ENCODE assay signal across 10 cellular contexts in the genomic region with DNA sequence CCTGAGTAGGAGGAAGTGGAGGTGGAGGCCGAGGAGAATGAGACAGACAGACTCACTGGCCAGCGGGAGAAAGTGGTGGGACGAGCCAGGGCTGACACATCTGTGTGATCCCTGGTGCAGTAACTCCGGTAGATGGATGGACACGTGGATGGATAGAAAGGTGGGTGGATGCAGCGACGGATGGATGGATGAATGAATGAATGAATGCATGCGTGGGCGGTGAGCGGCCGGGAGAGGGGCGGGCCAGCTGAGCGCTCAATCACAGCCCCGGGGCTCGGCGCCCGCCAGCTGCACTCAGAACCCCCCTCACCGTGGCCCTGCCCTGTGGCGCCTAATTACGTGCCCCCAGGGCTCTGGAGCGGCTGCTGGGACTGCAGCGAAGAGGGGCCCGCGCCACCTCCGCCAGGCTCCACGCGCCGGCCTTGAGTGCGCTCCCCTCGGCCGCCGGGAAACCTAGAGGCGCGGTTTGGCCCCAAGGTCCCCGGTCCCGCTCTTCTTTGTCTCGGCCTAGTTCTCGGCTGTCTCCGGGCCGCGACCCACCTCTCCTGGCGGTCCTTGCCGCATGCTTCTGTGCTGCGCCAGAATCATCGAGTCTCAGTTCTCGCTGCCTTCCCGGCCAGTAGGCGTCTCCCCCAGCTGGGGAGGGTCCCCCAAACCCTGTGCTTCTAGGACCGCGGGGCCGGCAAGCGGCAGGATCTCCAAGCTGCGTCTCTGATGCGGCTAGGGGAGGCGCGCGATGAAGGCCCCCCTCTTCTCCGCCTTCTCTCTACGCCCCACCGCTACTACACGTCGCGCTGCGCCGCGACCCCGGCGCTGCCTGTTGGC. TPM values are rescaled to one million over a fixed set of nuclear protein-coding genes. Genes with fewer than 3 reads are reported as not detected.
DNase-seq lines count a peak whose midpoint lies in the region; ATAC-seq and TF ChIP-seq lines count a peak whose summit lies in the region.
"Had no signal": no experiment of that assay in that cellular context is flagged by ENCODE, and none has a peak within 500 bp of the region (broad histone marks: within the 10 kb centered on the region; RNA-seq: fewer than 3 reads in every experiment).

No MANE protein-coding gene starts in this region.

- H3K36me3 ChIP-seq in iPS-20b (ENCODE audit: insufficient read depth, low read depth, low read length) (no peaks in the 10 kb centered on the region), Peyer's patch (no peaks in the 10 kb centered on the region)
- no peaks in the 10 kb centered on the region for H3K36me3 ChIP-seq in effector memory CD4-positive, alpha-beta T cell (ENCODE audit: control insufficient read depth, insufficient read depth, low read length)

- DNase-seq in NCI-H82 (lab: John Stamatoyannopoulos, UW) (peak; percentile 58), NCI-H82 treated with DMSO at 0.1 percent for 48 hours (lab: John Stamatoyannopoulos, UW; ENCODE audit: unreplicated experiment) (no peak), Peyer's patch (no peak)
- DNase-seq in activated naive CD8-positive, alpha-beta T cell treated with anti-CD3 and anti-CD28 coated beads for 36 hours: no peak
- no peak for DNase-seq in stimulated activated naive B cell treated with anti-CD40 and anti-IgM and Interleukin-4, amounts not matched to agents 10 μg/mL and 1 μg/mL and 100 μg/mL, for 72 hours
- no peak for DNase-seq in effector memory CD4-positive, alpha-beta T cell
- DNase-seq: NCI-H2081 had no signal

- H3K4me3 Mint-ChIP-seq in activated naive CD8-positive, alpha-beta T cell treated with anti-CD3 and anti-CD28 coated beads for 36 hours: peak overlapping the region; percentile 60
- peak overlapping the region; percentile 25 to 82 for H3K4me3 Mint-ChIP-seq in stimulated activated naive B cell treated with anti-CD40 and anti-IgM and Interleukin-4, amounts not matched to agents 10 μg/mL and 1 μg/mL and 100 μg/mL, for 72 hours

- no peaks in the 10 kb centered on the region for H3K27me3 Mint-ChIP-seq in activated naive CD8-positive, alpha-beta T cell treated with anti-CD3 and anti-CD28 coated beads for 36 hours
- H3K27me3 Mint-ChIP-seq in stimulated activated naive B cell treated with anti-CD40 and anti-IgM and Interleukin-4, amounts not matched to agents 10 μg/mL and 1 μg/mL and 100 μg/mL, for 72 hours: peaks cover 23 to 24% of the 10 kb centered on the region in 2 donors

- H3K9me3 Mint-ChIP-seq in activated naive CD8-positive, alpha-beta T cell treated with anti-CD3 and anti-CD28 coated beads for 36 hours: no peaks in the 10 kb centered on the region
- no peaks in the 10 kb centered on the region for H3K9me3 Mint-ChIP-seq in stimulated activated naive B cell treated with anti-CD40 and anti-IgM and Interleukin-4, amounts not matched to agents 10 μg/mL and 1 μg/mL and 100 μg/mL, for 72 hours

- H3K27ac Mint-ChIP-seq in activated naive CD8-positive, alpha-beta T cell treated with anti-CD3 and anti-CD28 coated beads for 36 hours: no peak overlapping the region
- H3K27ac Mint-ChIP-seq in stimulated activated naive B cell treated with anti-CD40 and anti-IgM and Interleukin-4, amounts not matched to agents 10 μg/mL and 1 μg/mL and 100 μg/mL, for 72 hours: no peak overlapping the region

- no peak for ATAC-seq in stimulated activated naive B cell treated with anti-CD40 and anti-IgM and Interleukin-4, amounts not matched to agents 10 μg/mL and 1 μg/mL and 100 μg/mL, for 72 hours (replicated peaks)
- ATAC-seq in HG03571 (IDR thresholded peaks at IDR 0.05; ENCODE audit: unreplicated experiment): no peak
- ATAC-seq: A549 had no signal

- peaks cover 14% of the 10 kb centered on the region; the same call in 1 of the 2 replicates for H3K4me1 ChIP-seq in iPS-20b (ENCODE audit: insufficient read depth, low read length)
- H3K4me1 ChIP-seq in Peyer's patch: peaks cover 0 to 32% (median 18%) of the 10 kb centered on the region in 4 donors
- H3K4me1 ChIP-seq in effector memory CD4-positive, alpha-beta T cell (ENCODE audit: control insufficient read depth, insufficient read depth, low read length, poor library complexity, severe bottlenecking): peaks cover 17% of the 10 kb centered on the region

- H3K9me3 ChIP-seq in iPS-20b (ENCODE audit: insufficient read depth, low read depth, low read length) (no peaks in the 10 kb centered on the region), Peyer's patch (no peaks in the 10 kb centered on the region)
- H3K9me3 ChIP-seq in effector memory CD4-positive, alpha-beta T cell (ENCODE audit: control insufficient read depth, low read length): no peaks in the 10 kb centered on the region
- H3K9me3 ChIP-seq: A549 had no signal

- no peak for TF ChIP-seq CTCF in Peyer's patch (IDR thresholded peaks at IDR 0.05)

- H3K4me3 ChIP-seq in iPS-20b (ENCODE audit: low read length) (peak overlapping the region; percentile 62; the same call in 1 of the 2 replicates), Peyer's patch (peak overlapping the region in 2 of 4 donors; percentile 12 to 55)
- no peak overlapping the region for H3K4me3 ChIP-seq in effector memory CD4-positive, alpha-beta T cell (ENCODE audit: insufficient read depth, low read depth, low read length, poor library complexity, severe bottlenecking)
- H3K4me3 ChIP-seq: A549 had no signal

- TF ChIP-seq POLR2A in Peyer's patch (IDR thresholded peaks at IDR 0.05): no peak

- no peaks in the 10 kb centered on the region for H3K36me3 Mint-ChIP-seq in activated naive CD8-positive, alpha-beta T cell treated with anti-CD3 and anti-CD28 coated beads for 36 hours
- peaks cover 10 to 38% of the 10 kb centered on the region in 2 donors for H3K36me3 Mint-ChIP-seq in stimulated activated naive B cell treated with anti-CD40 and anti-IgM and Interleukin-4, amounts not matched to agents 10 μg/mL and 1 μg/mL and 100 μg/mL, for 72 hours

- no peak overlapping the region for H3K9ac ChIP-seq in iPS-20b (ENCODE audit: low read depth, low read length)

- H3K27ac ChIP-seq in iPS-20b (ENCODE audit: low read length): no peak overlapping the region
- H3K27ac ChIP-seq in Peyer's patch: peak overlapping the region in 2 of 4 donors; percentile 38 to 69
- H3K27ac ChIP-seq in effector memory CD4-positive, alpha-beta T cell (ENCODE audit: insufficient read depth, low read length, poor library complexity, severe bottlenecking): no peak overlapping the region
- H3K27ac ChIP-seq: A549 had no signal

- H3K27me3 ChIP-seq in iPS-20b (ENCODE audit: insufficient read depth, low read length): peaks cover 99% of the 10 kb centered on the region
- H3K27me3 ChIP-seq in Peyer's patch: no peaks in the 10 kb centered on the region
- peaks cover 5% of the 10 kb centered on the region for H3K27me3 ChIP-seq in effector memory CD4-positive, alpha-beta T cell (replicated peaks; ENCODE audit: control insufficient read depth, insufficient read depth, low read length, poor library complexity, severe bottlenecking)

- H3K4me1 Mint-ChIP-seq in activated naive CD8-positive, alpha-beta T cell treated with anti-CD3 and anti-CD28 coated beads for 36 hours: peaks cover 47% of the 10 kb centered on the region
- H3K4me1 Mint-ChIP-seq in stimulated activated naive B cell treated with anti-CD40 and anti-IgM and Interleukin-4, amounts not matched to agents 10 μg/mL and 1 μg/mL and 100 μg/mL, for 72 hours: peaks cover 39 to 59% of the 10 kb centered on the region in 2 donors

RNA-seq across cellular contexts. Expression of a gene that starts 41.0 kb away (rescaled TPM):
- 10 to 100 TPM; 19.6 to 21.1 TPM for total RNA-seq in activated naive CD8-positive, alpha-beta T cell treated with anti-CD3 and anti-CD28 coated beads for 36 hours
- 10 to 100 TPM; 12.8 to 51.2 (median 47.6) TPM for total RNA-seq in Peyer's patch
